Comparison of ENCODE assay signal across 8 cellular contexts in the genomic region with DNA sequence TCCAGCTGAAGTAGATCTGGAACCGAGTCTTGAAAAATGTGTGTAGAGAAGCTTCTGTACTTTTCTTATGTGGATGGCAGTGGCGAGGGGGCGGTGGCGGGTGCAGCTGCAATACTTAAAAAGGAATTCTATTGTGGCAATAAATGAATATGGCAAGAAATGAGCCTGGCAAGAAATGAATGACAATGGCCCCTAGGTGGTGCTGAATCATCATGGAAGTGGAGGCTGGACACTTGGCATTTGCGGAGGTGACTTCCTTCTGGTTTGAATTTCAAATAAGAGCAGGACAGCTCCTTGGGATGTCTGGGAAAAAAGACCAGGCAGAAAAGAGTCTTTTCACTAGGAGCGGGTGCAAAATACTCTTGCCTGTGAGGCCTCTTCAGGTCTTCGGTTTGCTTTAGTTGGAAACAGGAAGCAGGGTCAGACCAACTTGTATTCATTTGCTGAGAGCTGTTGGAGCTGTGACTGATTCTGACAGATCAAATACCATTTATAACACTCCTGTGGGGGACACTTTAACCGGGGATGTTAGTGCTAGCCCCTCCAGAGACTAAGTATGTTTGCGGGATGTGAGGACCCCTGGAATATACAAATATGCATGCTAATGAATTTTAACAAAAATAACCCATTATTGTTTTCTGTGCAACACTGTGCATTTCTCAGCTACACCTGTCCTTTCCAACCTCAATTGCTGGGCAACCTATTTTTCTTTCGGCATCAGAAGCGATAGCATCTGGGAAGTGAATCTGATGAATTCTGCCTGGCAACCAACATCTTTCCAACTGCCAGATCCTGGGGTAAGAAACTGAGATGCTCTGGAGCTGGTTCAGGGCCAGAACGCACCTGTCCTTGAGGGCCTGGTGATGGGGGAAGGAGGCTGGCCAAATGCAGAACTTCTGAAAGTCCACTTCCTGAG. TPM values are rescaled to one million over a fixed set of nuclear protein-coding genes. Genes with fewer than 3 reads are reported as not detected.
DNase-seq lines count a peak whose midpoint lies in the region; ATAC-seq and TF ChIP-seq lines count a peak whose summit lies in the region.

No MANE protein-coding gene starts in this region.

- DNase-seq in AG09319 (ENCODE audit: extremely low read depth, low read depth) (peak; percentile 32), NCI-H748 (lab: John Stamatoyannopoulos, UW; ENCODE audit: unreplicated experiment) (peak; percentile 76), epithelial cell of esophagus (ENCODE audit: low read depth) (peak; percentile 80), mucosa of gallbladder (ENCODE audit: low spot score) (peak; percentile 58), superior temporal gyrus (ENCODE audit: extremely low spot score) (peak; percentile 94)
- peak; percentile 11 to 13 for DNase-seq in activated CD8-positive, alpha-beta memory T cell treated with anti-CD3 and anti-CD28 coated beads for 1 hour (ENCODE audit: extremely low read depth in 1 of 2, low read depth in 1 of 2)

- no peak overlapping the region for H3K4me3 ChIP-seq in epithelial cell of esophagus (ENCODE audit: low read length)

- TF ChIP-seq CTCF in AG09319 (IDR thresholded peaks at IDR 0.05; ENCODE audit: low read depth, low read length) (peak; percentile 66), epithelial cell of esophagus (IDR thresholded peaks at IDR 0.05; ENCODE audit: insufficient read depth, low read depth, low read length, missing control alignments) (peak; percentile 77)

- ATAC-seq in GM18858 (IDR thresholded peaks at IDR 0.05; ENCODE audit: unreplicated experiment) = peak; percentile 35
- ATAC-seq in HG03460 (IDR thresholded peaks at IDR 0.05; ENCODE audit: unreplicated experiment) = peak; percentile 62

RNA-seq across cellular contexts. Expression of a gene that starts 35.4 kb away (rescaled TPM):
- 16.9 TPM for total RNA-seq in mucosa of gallbladder

RNA-seq across cellular contexts. Expression of a gene that starts 35.6 kb away (rescaled TPM):
- 2.4 TPM for total RNA-seq in mucosa of gallbladder

Comparison
In these comparisons a context has a peak if more than half of its experiments do, and no peak if none do; other contexts are left out.
1. DNase-seq: peak in every context shown above with its lines; median percentile 94 in superior temporal gyrus; 80 in epithelial cell of esophagus; 76 in NCI-H748; 58 in mucosa of gallbladder; 32 in AG09319; 12 in activated CD8-positive, alpha-beta memory T cell treated with anti-CD3 and anti-CD28 coated beads for 1 hour.